In the genomic region with DNA sequence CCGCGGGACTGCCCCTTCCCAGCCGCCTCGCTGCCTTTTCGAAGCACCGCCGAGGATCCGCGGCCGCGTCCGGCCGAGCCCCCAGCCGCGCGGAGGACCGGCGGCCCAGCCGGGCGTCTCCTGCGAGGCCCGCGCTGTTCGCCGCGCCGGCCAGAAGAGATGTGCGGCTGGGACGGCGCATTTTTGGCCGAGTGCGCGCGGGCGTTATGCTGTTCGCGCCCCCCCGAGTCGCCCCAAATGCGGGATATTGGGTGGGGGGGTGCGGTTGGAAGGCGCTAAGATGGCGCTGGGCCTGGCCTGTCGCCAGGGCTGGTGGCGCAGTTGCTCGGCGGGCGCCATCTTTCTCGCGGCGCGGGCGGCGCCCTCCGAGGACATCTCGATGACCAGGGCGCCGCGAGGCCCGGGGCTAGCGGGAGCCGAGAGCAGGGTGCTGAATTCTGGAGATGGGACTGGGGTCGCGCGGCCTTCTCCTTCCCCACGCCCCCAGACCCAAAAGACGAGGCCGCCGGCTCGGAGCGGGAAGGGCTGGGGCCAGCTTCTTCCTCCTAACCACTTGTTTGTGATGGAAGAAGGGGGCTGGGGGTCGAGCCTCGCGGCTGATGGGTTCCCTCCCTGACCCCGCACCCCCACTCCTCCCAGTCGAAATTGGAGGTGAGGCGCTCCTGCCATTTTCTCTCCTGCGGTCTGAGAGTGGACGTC, we compare ENCODE assay signal across 1 cellular context.
A peak's percentile ranks its signal among the peaks of the same experiment; 100 is the strongest.
TF ChIP-seq lines count a peak whose summit lies in the region.

No MANE protein-coding gene starts in this region.

TF ChIP-seq in HepG2, 621 proteins besides CTCF, POLR2A, EP300 and RAD21 (continued from another document and continues in another):
- TF ChIP-seq, protein P1, sequence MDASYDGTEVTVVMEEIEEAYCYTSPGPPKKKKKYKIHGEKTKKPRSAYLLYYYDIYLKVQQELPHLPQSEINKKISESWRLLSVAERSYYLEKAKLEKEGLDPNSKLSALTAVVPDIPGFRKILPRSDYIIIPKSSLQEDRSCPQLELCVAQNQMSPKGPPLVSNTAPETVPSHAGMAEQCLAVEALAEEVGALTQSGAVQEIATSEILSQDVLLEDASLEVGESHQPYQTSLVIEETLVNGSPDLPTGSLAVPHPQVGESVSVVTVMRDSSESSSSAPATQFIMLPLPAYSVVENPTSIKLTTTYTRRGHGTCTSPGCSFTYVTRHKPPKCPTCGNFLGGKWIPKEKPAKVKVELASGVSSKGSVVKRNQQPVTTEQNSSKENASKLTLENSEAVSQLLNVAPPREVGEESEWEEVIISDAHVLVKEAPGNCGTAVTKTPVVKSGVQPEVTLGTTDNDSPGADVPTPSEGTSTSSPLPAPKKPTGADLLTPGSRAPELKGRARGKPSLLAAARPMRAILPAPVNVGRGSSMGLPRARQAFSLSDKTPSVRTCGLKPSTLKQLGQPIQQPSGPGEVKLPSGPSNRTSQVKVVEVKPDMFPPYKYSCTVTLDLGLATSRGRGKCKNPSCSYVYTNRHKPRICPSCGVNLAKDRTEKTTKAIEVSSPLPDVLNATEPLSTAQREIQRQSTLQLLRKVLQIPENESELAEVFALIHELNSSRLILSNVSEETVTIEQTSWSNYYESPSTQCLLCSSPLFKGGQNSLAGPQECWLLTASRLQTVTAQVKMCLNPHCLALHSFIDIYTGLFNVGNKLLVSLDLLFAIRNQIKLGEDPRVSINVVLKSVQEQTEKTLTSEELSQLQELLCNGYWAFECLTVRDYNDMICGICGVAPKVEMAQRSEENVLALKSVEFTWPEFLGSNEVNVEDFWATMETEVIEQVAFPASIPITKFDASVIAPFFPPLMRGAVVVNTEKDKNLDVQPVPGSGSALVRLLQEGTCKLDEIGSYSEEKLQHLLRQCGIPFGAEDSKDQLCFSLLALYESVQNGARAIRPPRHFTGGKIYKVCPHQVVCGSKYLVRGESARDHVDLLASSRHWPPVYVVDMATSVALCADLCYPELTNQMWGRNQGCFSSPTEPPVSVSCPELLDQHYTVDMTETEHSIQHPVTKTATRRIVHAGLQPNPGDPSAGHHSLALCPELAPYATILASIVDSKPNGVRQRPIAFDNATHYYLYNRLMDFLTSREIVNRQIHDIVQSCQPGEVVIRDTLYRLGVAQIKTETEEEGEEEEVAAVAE (CRISPR knock-in tag; IDR thresholded peaks at IDR 0.05; ENCODE audit: borderline replicate concordance), result peak; percentile 30; the same call in 1 of the 2 replicates
- TF ChIP-seq, protein P2, sequence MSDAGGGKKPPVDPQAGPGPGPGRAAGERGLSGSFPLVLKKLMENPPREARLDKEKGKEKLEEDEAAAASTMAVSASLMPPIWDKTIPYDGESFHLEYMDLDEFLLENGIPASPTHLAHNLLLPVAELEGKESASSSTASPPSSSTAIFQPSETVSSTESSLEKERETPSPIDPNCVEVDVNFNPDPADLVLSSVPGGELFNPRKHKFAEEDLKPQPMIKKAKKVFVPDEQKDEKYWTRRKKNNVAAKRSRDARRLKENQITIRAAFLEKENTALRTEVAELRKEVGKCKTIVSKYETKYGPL (CRISPR knock-in tag; IDR thresholded peaks at IDR 0.05), result peak; percentile 85
- TF ChIP-seq MAFK (conservative IDR thresholded peaks at IDR 0.05 in 1 of 2, IDR thresholded peaks at IDR 0.05 in 1 of 2; ENCODE audit: low read length in 2 of 2) (no peak), ZNF567 (CRISPR knock-in tag; IDR thresholded peaks at IDR 0.05; ENCODE audit: borderline replicate concordance) (no peak), TOPORS (CRISPR knock-in tag; IDR thresholded peaks at IDR 0.05) (peak; percentile 62; the same call in 1 of the 2 replicates), ZNF317 (CRISPR knock-in tag; IDR thresholded peaks at IDR 0.05) (peak; percentile 83), FLYWCH1 (CRISPR knock-in tag; IDR thresholded peaks at IDR 0.05) (peak; percentile 42; the same call in 1 of the 2 replicates), ZKSCAN1 (IDR thresholded peaks at IDR 0.05; ENCODE audit: low read length) (0 out of 2 replicates have a peak, but pooled peaks have one; percentile 7), ZMYM3 (CRISPR knock-in tag; IDR thresholded peaks at IDR 0.05) (0 out of 2 replicates have a peak, but pooled peaks have one; percentile 17), CBFB (CRISPR knock-in tag; IDR thresholded peaks at IDR 0.05) (peak; percentile 83), PPARG (CRISPR knock-in tag; conservative IDR thresholded peaks at IDR 0.05) (no peak), SATB2 (CRISPR knock-in tag; IDR thresholded peaks at IDR 0.05) (peak; percentile 75; the same call in 1 of the 2 replicates), U2AF2 (IDR thresholded peaks at IDR 0.05; ENCODE audit: low read depth, low read length) (0 out of 2 replicates have a peak, but pooled peaks have one; percentile 20), MEIS1 (CRISPR knock-in tag; IDR thresholded peaks at IDR 0.05; ENCODE audit: borderline replicate concordance) (no peak; the same call in 1 of the 2 replicates), CAMTA2 (CRISPR knock-in tag; IDR thresholded peaks at IDR 0.05; ENCODE audit: borderline replicate concordance) (peak; percentile 89), ZNF652 (CRISPR knock-in tag; IDR thresholded peaks at IDR 0.05; ENCODE audit: borderline replicate concordance, low read depth) (peak; percentile 36), ZNF430 (CRISPR knock-in tag; IDR thresholded peaks at IDR 0.05) (peak; percentile 58), NFRKB (IDR thresholded peaks at IDR 0.05) (peak; percentile 91), RFX5 (IDR thresholded peaks at IDR 0.05; ENCODE audit: low read depth, low read length) (no peak), RXRB (CRISPR knock-in tag; IDR thresholded peaks at IDR 0.05; ENCODE audit: borderline replicate concordance) (peak; percentile 55; the same call in 1 of the 2 replicates), ZNF703 (CRISPR knock-in tag; IDR thresholded peaks at IDR 0.05; ENCODE audit: borderline replicate concordance) (peak; percentile 62; the same call in 1 of the 2 replicates), ZNF101 (CRISPR knock-in tag; IDR thresholded peaks at IDR 0.05; ENCODE audit: borderline replicate concordance, low read depth) (peak; percentile 87; the same call in 1 of the 2 replicates), DNMT1 (CRISPR knock-in tag; IDR thresholded peaks at IDR 0.05) (peak; percentile 50; the same call in 1 of the 2 replicates), YEATS2 (CRISPR knock-in tag; IDR thresholded peaks at IDR 0.05; ENCODE audit: borderline replicate concordance) (peak; percentile 78; the same call in 1 of the 2 replicates), REXO4 (CRISPR knock-in tag; IDR thresholded peaks at IDR 0.05; ENCODE audit: borderline replicate concordance) (no peak), TARDBP (CRISPR knock-in tag; IDR thresholded peaks at IDR 0.05) (peak; percentile 53)
- TF ChIP-seq, protein P3, sequence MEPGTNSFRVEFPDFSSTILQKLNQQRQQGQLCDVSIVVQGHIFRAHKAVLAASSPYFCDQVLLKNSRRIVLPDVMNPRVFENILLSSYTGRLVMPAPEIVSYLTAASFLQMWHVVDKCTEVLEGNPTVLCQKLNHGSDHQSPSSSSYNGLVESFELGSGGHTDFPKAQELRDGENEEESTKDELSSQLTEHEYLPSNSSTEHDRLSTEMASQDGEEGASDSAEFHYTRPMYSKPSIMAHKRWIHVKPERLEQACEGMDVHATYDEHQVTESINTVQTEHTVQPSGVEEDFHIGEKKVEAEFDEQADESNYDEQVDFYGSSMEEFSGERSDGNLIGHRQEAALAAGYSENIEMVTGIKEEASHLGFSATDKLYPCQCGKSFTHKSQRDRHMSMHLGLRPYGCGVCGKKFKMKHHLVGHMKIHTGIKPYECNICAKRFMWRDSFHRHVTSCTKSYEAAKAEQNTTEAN (CRISPR knock-in tag; conservative IDR thresholded peaks at IDR 0.05), result peak; percentile 90
- TF ChIP-seq, protein P4, sequence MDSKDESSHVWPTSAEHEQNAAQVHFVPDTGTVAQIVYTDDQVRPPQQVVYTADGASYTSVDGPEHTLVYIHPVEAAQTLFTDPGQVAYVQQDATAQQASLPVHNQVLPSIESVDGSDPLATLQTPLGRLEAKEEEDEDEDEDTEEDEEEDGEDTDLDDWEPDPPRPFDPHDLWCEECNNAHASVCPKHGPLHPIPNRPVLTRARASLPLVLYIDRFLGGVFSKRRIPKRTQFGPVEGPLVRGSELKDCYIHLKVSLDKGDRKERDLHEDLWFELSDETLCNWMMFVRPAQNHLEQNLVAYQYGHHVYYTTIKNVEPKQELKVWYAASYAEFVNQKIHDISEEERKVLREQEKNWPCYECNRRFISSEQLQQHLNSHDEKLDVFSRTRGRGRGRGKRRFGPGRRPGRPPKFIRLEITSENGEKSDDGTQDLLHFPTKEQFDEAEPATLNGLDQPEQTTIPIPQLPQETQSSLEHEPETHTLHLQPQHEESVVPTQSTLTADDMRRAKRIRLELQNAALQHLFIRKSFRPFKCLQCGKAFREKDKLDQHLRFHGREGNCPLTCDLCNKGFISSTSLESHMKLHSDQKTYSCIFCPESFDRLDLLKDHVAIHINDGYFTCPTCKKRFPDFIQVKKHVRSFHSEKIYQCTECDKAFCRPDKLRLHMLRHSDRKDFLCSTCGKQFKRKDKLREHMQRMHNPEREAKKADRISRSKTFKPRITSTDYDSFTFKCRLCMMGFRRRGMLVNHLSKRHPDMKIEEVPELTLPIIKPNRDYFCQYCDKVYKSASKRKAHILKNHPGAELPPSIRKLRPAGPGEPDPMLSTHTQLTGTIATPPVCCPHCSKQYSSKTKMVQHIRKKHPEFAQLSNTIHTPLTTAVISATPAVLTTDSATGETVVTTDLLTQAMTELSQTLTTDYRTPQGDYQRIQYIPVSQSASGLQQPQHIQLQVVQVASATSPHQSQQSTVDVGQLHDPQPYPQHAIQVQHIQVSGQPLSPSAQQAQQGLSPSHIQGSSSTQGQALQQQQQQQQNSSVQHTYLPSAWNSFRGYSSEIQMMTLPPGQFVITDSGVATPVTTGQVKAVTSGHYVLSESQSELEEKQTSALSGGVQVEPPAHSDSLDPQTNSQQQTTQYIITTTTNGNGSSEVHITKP (CRISPR knock-in tag; IDR thresholded peaks at IDR 0.05; ENCODE audit: low read depth), result 0 out of 2 replicates have a peak, but pooled peaks have one; percentile 47
- TF ChIP-seq, protein P5, sequence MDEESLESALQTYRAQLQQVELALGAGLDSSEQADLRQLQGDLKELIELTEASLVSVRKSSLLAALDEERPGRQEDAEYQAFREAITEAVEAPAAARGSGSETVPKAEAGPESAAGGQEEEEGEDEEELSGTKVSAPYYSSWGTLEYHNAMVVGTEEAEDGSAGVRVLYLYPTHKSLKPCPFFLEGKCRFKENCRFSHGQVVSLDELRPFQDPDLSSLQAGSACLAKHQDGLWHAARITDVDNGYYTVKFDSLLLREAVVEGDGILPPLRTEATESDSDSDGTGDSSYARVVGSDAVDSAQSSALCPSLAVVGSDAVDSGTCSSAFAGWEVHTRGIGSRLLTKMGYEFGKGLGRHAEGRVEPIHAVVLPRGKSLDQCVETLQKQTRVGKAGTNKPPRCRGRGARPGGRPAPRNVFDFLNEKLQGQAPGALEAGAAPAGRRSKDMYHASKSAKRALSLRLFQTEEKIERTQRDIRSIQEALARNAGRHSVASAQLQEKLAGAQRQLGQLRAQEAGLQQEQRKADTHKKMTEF (CRISPR knock-in tag; IDR thresholded peaks at IDR 0.05), result peak; percentile 90
- TF ChIP-seq, protein P6, sequence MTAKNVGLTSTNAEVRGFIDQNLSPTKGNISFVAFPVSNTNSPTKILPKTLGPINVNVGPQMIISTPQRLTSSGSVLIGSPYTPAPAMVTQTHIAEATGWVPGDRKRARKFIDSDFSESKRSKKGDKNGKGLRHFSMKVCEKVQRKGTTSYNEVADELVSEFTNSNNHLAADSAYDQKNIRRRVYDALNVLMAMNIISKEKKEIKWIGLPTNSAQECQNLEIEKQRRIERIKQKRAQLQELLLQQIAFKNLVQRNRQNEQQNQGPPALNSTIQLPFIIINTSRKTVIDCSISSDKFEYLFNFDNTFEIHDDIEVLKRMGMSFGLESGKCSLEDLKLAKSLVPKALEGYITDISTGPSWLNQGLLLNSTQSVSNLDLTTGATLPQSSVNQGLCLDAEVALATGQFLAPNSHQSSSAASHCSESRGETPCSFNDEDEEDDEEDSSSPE (CRISPR knock-in tag; IDR thresholded peaks at IDR 0.05), result peak; percentile 76
- TF ChIP-seq, protein P7, sequence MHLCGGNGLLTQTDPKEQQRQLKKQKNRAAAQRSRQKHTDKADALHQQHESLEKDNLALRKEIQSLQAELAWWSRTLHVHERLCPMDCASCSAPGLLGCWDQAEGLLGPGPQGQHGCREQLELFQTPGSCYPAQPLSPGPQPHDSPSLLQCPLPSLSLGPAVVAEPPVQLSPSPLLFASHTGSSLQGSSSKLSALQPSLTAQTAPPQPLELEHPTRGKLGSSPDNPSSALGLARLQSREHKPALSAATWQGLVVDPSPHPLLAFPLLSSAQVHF (CRISPR knock-in tag; IDR thresholded peaks at IDR 0.05), result peak; percentile 79
- TF ChIP-seq, protein P8, sequence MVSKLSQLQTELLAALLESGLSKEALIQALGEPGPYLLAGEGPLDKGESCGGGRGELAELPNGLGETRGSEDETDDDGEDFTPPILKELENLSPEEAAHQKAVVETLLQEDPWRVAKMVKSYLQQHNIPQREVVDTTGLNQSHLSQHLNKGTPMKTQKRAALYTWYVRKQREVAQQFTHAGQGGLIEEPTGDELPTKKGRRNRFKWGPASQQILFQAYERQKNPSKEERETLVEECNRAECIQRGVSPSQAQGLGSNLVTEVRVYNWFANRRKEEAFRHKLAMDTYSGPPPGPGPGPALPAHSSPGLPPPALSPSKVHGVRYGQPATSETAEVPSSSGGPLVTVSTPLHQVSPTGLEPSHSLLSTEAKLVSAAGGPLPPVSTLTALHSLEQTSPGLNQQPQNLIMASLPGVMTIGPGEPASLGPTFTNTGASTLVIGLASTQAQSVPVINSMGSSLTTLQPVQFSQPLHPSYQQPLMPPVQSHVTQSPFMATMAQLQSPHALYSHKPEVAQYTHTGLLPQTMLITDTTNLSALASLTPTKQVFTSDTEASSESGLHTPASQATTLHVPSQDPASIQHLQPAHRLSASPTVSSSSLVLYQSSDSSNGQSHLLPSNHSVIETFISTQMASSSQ (IDR thresholded peaks at IDR 0.05; ENCODE audit: low read depth), result no peak
- TF ChIP-seq, protein P8 (CRISPR knock-in tag; IDR thresholded peaks at IDR 0.05; ENCODE audit: borderline replicate concordance), result peak; percentile 75
